Comparison of ENCODE assay signal across 14 cellular contexts in the genomic region with DNA sequence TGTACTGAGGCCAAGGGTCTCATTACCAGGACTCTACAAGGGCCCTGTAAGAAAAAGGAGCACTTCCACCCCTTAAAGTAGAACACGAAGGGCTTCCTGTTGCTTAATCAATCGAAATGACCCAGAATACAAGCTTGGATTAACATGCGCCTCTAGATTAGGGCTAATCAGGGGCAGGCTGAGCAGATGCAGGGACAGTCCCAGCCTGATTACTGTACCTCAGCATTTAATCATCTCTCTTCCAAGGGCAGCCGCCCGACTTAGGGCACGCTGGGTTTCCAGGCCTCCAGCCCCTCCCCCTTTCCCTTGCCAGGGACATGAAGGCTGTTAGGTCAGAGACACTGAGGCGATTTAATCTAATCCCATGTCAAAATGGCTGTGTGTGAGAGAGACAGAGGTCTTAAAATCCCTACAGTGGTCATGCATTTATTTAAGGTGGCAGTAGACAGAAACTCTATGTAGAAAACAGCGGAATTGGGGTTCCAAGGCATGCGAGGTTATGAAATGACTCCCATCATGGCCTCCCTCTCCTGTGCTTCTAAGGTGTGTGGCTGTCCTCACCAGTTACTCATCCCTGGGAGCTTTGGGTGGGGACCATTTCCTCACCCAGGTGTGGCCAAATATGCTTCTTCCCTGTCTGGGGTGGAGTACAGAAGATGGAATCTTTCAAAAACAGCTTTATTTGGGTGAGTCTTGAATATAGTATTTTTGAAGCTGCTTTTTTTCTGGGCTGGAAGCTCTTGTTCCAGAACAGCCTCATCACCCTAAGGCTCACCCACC.
"Had no signal": no experiment of that assay in that cellular context is flagged by ENCODE, and none has a peak within 500 bp of the region (broad histone marks: within the 10 kb centered on the region; RNA-seq: fewer than 3 reads in every experiment).

No MANE protein-coding gene starts in this region.

- H3K27me3 Mint-ChIP-seq: activated CD4-positive, alpha-beta memory T cell treated with anti-CD3 and anti-CD28 coated beads, Interleukin-2, amount 10 ng/mL, durations not matched to agents 7 days and 5 days; naive thymus-derived CD4-positive, alpha-beta T cell had no signal

- DNase-seq: activated CD4-positive, alpha-beta memory T cell treated with anti-CD3 and anti-CD28 coated beads, Interleukin-2, amount 10 ng/mL, durations not matched to agents 7 days and 5 days; activated CD4-positive, alpha-beta T cell treated with anti-CD3 and anti-CD28 coated beads for 4 hours; activated gamma-delta T cell; activated T-cell treated with anti-CD3 and anti-CD28 coated beads, Interleukin-2, amount 50 U/mL, for 72 hours; amniotic stem cell; brain microvascular endothelial cell; dermis blood vessel endothelial cell; mucosa of descending colon; naive thymus-derived CD4-positive, alpha-beta T cell; pancreas had no signal

- H3K9me3 Mint-ChIP-seq: activated CD4-positive, alpha-beta memory T cell treated with anti-CD3 and anti-CD28 coated beads, Interleukin-2, amount 10 ng/mL, durations not matched to agents 7 days and 5 days; activated naive CD4-positive, alpha-beta T cell treated with anti-CD3 and anti-CD28 coated beads, Interleukin-2, amount 50 U/mL, for 72 hours; activated T-cell treated with anti-CD3 and anti-CD28 coated beads, Interleukin-2, amount 50 U/mL, for 72 hours; naive thymus-derived CD4-positive, alpha-beta T cell; WTC11 had no signal

- ATAC-seq: activated naive CD4-positive, alpha-beta T cell treated with anti-CD3 and anti-CD28 coated beads, Interleukin-2, amount 50 U/mL, for 72 hours; activated T-cell treated with anti-CD3 and anti-CD28 coated beads, Interleukin-2, amount 50 U/mL, for 72 hours; left lobe of liver; mucosa of descending colon; naive thymus-derived CD4-positive, alpha-beta T cell; pancreas; sciatic nerve; WTC11 had no signal

- H3K4me3 Mint-ChIP-seq: activated CD4-positive, alpha-beta memory T cell treated with anti-CD3 and anti-CD28 coated beads, Interleukin-2, amount 10 ng/mL, durations not matched to agents 7 days and 5 days; activated T-cell treated with anti-CD3 and anti-CD28 coated beads, Interleukin-2, amount 50 U/mL, for 72 hours; naive thymus-derived CD4-positive, alpha-beta T cell; WTC11 had no signal

- H3K4me1 Mint-ChIP-seq: activated CD4-positive, alpha-beta memory T cell treated with anti-CD3 and anti-CD28 coated beads, Interleukin-2, amount 10 ng/mL, durations not matched to agents 7 days and 5 days had no signal

- H3K36me3 Mint-ChIP-seq: activated naive CD4-positive, alpha-beta T cell treated with anti-CD3 and anti-CD28 coated beads, Interleukin-2, amount 50 U/mL, for 72 hours had no signal

- H3K27ac Mint-ChIP-seq: activated CD4-positive, alpha-beta memory T cell treated with anti-CD3 and anti-CD28 coated beads, Interleukin-2, amount 10 ng/mL, durations not matched to agents 7 days and 5 days; activated T-cell treated with anti-CD3 and anti-CD28 coated beads, Interleukin-2, amount 50 U/mL, for 72 hours; WTC11 had no signal
